Comparison of ENCODE assay signal across 8 cellular contexts in genomic region chr3:114362815-114363214, GRCh38.
DNase-seq lines count a peak whose midpoint lies in the region; ATAC-seq and TF ChIP-seq lines count a peak whose summit lies in the region.

No MANE protein-coding gene starts in this region.

- 94% methylated on average over 1 of the region's 1 CpG for WGBS in right lobe of liver (ENCODE audit: insufficient coverage, low coverage, low lambda C conversion rate, missing lambda C conversion rate)

- H3K4me3 ChIP-seq in LNCaP clone FGC (ENCODE audit: low read depth, low read length) (no peak overlapping the region), right lobe of liver (no peak overlapping the region)

- H3K4me1 ChIP-seq in right lobe of liver: peaks cover 0 to 15% (median 3%) of the 10 kb centered on the region in 4 donors

- no peaks in the 10 kb centered on the region for H3K27me3 ChIP-seq in right lobe of liver

- no peaks in the 10 kb centered on the region for H3K36me3 Mint-ChIP-seq in activated T-cell treated with anti-CD3 and anti-CD28 coated beads, Interleukin-2, amount 50 U/mL, for 24 hours (ENCODE audit: low read depth)
- peaks cover 3% of the 10 kb centered on the region for H3K36me3 Mint-ChIP-seq in brain

- H3K9me3 ChIP-seq in right lobe of liver: no peaks in the 10 kb centered on the region

- H3K4me1 Mint-ChIP-seq in activated T-cell treated with anti-CD3 and anti-CD28 coated beads, Interleukin-2, amount 50 U/mL, for 24 hours (ENCODE audit: low read depth): peaks cover 23% of the 10 kb centered on the region
- peaks cover 44% of the 10 kb centered on the region for H3K4me1 Mint-ChIP-seq in brain

- H3K4me3 Mint-ChIP-seq in activated T-cell treated with anti-CD3 and anti-CD28 coated beads, Interleukin-2, amount 50 U/mL, for 24 hours: no peak overlapping the region
- H3K4me3 Mint-ChIP-seq in brain: no peak overlapping the region

- H3K27ac Mint-ChIP-seq in activated T-cell treated with anti-CD3 and anti-CD28 coated beads, Interleukin-2, amount 50 U/mL, for 24 hours: peak overlapping the region; percentile 11
- peak overlapping the region in 3 of 5 experiments; percentile 85 to 93 (median 91) for H3K27ac Mint-ChIP-seq in brain

- intact Hi-C loops in right lobe of liver (cut with DNase I): no loop called here

- ATAC-seq in right lobe of liver (peak; percentile 55 to 69 (median 61)), HG03135 (IDR thresholded peaks at IDR 0.05; ENCODE audit: unreplicated experiment) (no peak)

- no peak for TF ChIP-seq POLR2A in right lobe of liver (IDR thresholded peaks at IDR 0.05)

- H3K36me3 ChIP-seq in right lobe of liver: no peaks in the 10 kb centered on the region

- H3K27me3 Mint-ChIP-seq in activated T-cell treated with anti-CD3 and anti-CD28 coated beads, Interleukin-2, amount 50 U/mL, for 24 hours: no peaks in the 10 kb centered on the region
- H3K27me3 Mint-ChIP-seq in brain: no peaks in the 10 kb centered on the region

- TF ChIP-seq CTCF in LNCaP clone FGC (IDR thresholded peaks at IDR 0.05; ENCODE audit: control insufficient read depth, extremely low read depth, insufficient read depth) (peak; percentile 71), brain (conservative IDR thresholded peaks at IDR 0.05) (peak; percentile 67 to 71), right lobe of liver (IDR thresholded peaks at IDR 0.05) (peak; percentile 39 to 48 (median 45))

- no peak overlapping the region for H3K27ac ChIP-seq in right lobe of liver

- no peaks in the 10 kb centered on the region for H3K9me3 Mint-ChIP-seq in activated T-cell treated with anti-CD3 and anti-CD28 coated beads, Interleukin-2, amount 50 U/mL, for 24 hours
- H3K9me3 Mint-ChIP-seq in brain: no peaks in the 10 kb centered on the region

- no peak for DNase-seq in activated T-cell treated with anti-CD3 and anti-CD28 coated beads, Interleukin-2, amount 50 U/mL, for 24 hours
- DNase-seq in activated T-cell treated with anti-CD3 and anti-CD28 coated beads for 4 hours (no peak), LNCaP clone FGC (ENCODE audit: low read depth) (no peak), right lobe of liver (no peak), NCI-H345 (lab: John Stamatoyannopoulos, UW) (no peak), GDM1 (lab: John Stamatoyannopoulos, UW) (no peak)
